Comparison of ENCODE assay signal across 20 cellular contexts in genomic region chr15:79030470-79030869, GRCh38.
DNase-seq lines count a peak whose midpoint lies in the region; ATAC-seq, FAIRE-seq and TF ChIP-seq lines count a peak whose summit lies in the region.
"Had no signal": no experiment of that assay in that cellular context is flagged by ENCODE, and none has a peak within 500 bp of the region (broad histone marks: within the 10 kb centered on the region; RNA-seq: fewer than 3 reads in every experiment).

No MANE protein-coding gene starts in this region.

- no peak overlapping the region for H2BK5ac ChIP-seq in H1 (ENCODE audit: low read depth, low read length)

- H4K20me1 ChIP-seq in GM23338 (replicated peaks; ENCODE audit: insufficient read depth) (no peaks in the 10 kb centered on the region), H1 (replicated peaks in 1 of 2; ENCODE audit: control insufficient read depth in 1 of 2, insufficient read depth in 2 of 2, low read length in 2 of 2) (peaks cover 0 to 1% of the 10 kb centered on the region in 2 experiments)
- H4K20me1 ChIP-seq: BLaER1 had no signal

- no peak overlapping the region for H3K4ac ChIP-seq in H1 (replicated peaks; ENCODE audit: insufficient read length, low read depth, low read length)

- H3K9me3 ChIP-seq in Panc1 (ENCODE audit: control insufficient read depth, insufficient read depth, low read depth, low read length) = no peaks in the 10 kb centered on the region
- no peaks in the 10 kb centered on the region for H3K9me3 ChIP-seq in H1 (ENCODE audit: insufficient read depth in 2 of 2, low read depth in 1 of 2, low read length in 1 of 2)
- H3K9me3 ChIP-seq: SJCRH30 had no signal

- H3K27me3 ChIP-seq in GM23338 (ENCODE audit: insufficient read depth) (no peaks in the 10 kb centered on the region), Panc1 (ENCODE audit: control insufficient read depth, insufficient read depth, low read length) (no peaks in the 10 kb centered on the region), H1 (replicated peaks in 1 of 4; ENCODE audit: control insufficient read depth in 3 of 4, extremely low read depth in 1 of 4, insufficient read depth in 3 of 4, low read length in 3 of 4) (no peaks in the 10 kb centered on the region)
- H3K27me3 ChIP-seq: BLaER1, SJCRH30 had no signal

- no peaks in the 10 kb centered on the region for H3K9me2 ChIP-seq in GM23338 (ENCODE audit: insufficient read depth)

- in situ Hi-C loops in Panc1 (cut with HindIII; ENCODE audit: low pct_unique_long_range_greater_than_20kb, low sequenced_read_pairs) = no loop called here

- H3K4me3 Mint-ChIP-seq in GM23338 = no peak overlapping the region

- no TSS peak for BruUV-seq in Panc1 (replicated peaks; lab: Mats Ljungman, UMichigan)

- no peaks in the 10 kb centered on the region; the same call in 2 of the 3 replicates for H3K36me3 Mint-ChIP-seq in GM23338 (ENCODE audit: low read depth)

- H2BK120ac ChIP-seq in H1 (replicated peaks; ENCODE audit: low read depth, low read length) = no peak overlapping the region

- H2BK20ac ChIP-seq in H1 (ENCODE audit: low read length) = no peak overlapping the region

- H3K23ac ChIP-seq in H1 (ENCODE audit: insufficient read length) = no peak overlapping the region

- intact Hi-C loops in Panc1 (cut with micrococcal nuclease; ENCODE audit: unreplicated experiment) = no loop called here

- no peak overlapping the region for H3K9ac ChIP-seq in H1 (replicated peaks in 1 of 4; ENCODE audit: extremely low read depth in 1 of 4, low read depth in 3 of 4, low read length in 3 of 4)
- H3K9ac ChIP-seq: BLaER1 had no signal

- H2BK12ac ChIP-seq in H1 (ENCODE audit: low read depth, low read length) = no peak overlapping the region

- H3K27me3 Mint-ChIP-seq in GM23338 (ENCODE audit: insufficient read depth, low read depth, poor library complexity) = peaks cover 8% of the 10 kb centered on the region

- TF ChIP-seq CTCF in GM23338 (conservative IDR thresholded peaks at IDR 0.05; ENCODE audit: low read depth in 2 of 2) = peak; percentile 44 to 45
- TF ChIP-seq CTCF in Panc1 (IDR thresholded peaks at IDR 0.05) = peak; percentile 35
- peak; percentile 30 to 44 (median 34); a peak in 3 of 4 replicates for TF ChIP-seq CTCF in H1 (IDR thresholded peaks at IDR 0.05; ENCODE audit: control extremely low read depth in 1 of 3, insufficient read depth in 1 of 3, low read depth in 1 of 3, low read length in 3 of 3)
- TF ChIP-seq CTCF in retinal pigment epithelial cell (conservative IDR thresholded peaks at IDR 0.05; ENCODE audit: low read depth, low read length) = peak; percentile 19

- POLR2A ChIA-PET in Panc1 (lab: Charles Lee) = no interaction called here
- POLR2A ChIA-PET in H1 (lab: Charles Lee; ENCODE audit: partially characterized antibody) = no interaction called here

- no peak overlapping the region for H3K56ac ChIP-seq in H1 (replicated peaks; ENCODE audit: insufficient read length, low read depth, low read length)

- H4K8ac ChIP-seq in H1 (ENCODE audit: extremely low read depth, insufficient read depth, low read length) = no peak overlapping the region

- peaks cover 12% of the 10 kb centered on the region; the same call in 2 of the 3 replicates for H3K4me1 Mint-ChIP-seq in GM23338

- no peak overlapping the region for H3K14ac ChIP-seq in H1 (ENCODE audit: insufficient read length)

- CTCF ChIA-PET in Panc1 (lab: Charles Lee) = interaction anchor here (2.0 kb wide), 1 partner anchor 154 kb away, joined by 13 read pairs; no protein-coding TSS in a partner anchor
- CTCF ChIA-PET in H1 (lab: Charles Lee; ENCODE audit: partially characterized antibody) = interaction anchor here (0.6 to 15.0 kb wide), 24 partner anchors 15 to 1061 kb away, joined by 3 to 352 read pairs (median 16); partner anchors contain the start of gene RASGRF1

- DNase-seq in GM23338 (ENCODE audit: low spot score) (peak; percentile 34), Panc1 (ENCODE audit: low read depth, low spot score) (no peak), H1 (ENCODE audit: low read depth in 1 of 2, low spot score in 2 of 2) (no peak), retinal pigment epithelial cell (ENCODE audit: low read depth) (no peak), H54 (ENCODE audit: insufficient read length, low spot score) (no peak), epidermal melanocyte (ENCODE audit: insufficient read length, low spot score) (no peak)
- no peak for DNase-seq in stimulated activated naive CD8-positive, alpha-beta T cell treated with anti-CD3 and anti-CD28 coated beads, Interleukin-15, Interleukin-2, amounts not matched to agents 100 U/mL and 50 U/mL, for 24 hours
- DNase-seq: DMS 273 treated with DMSO at 0.1 percent for 48 hours, EL, MM.1S, NCI-H1105 treated with DMSO at 0.1 percent for 48 hours, NCI-H187, NCI-H2171, NCI-H446 treated with DMSO at 0.1 percent for 48 hours, NCI-H774, RPMI8226, SJCRH30, SW 1271 had no signal

- H3K4me3 ChIP-seq in GM23338 (no peak overlapping the region), Panc1 (ENCODE audit: low read depth in 2 of 2, low read length in 2 of 2) (no peak overlapping the region), H1 (ENCODE audit: extremely low read depth in 1 of 4, insufficient read depth in 2 of 4, low read depth in 3 of 4, low read length in 4 of 4) (no peak overlapping the region), retinal pigment epithelial cell (ENCODE audit: low read length) (no peak overlapping the region)
- H3K4me3 ChIP-seq: BLaER1, SJCRH30 had no signal

- TF ChIP-seq RAD21 in H1 (IDR thresholded peaks at IDR 0.05 in 1 of 2, conservative IDR thresholded peaks at IDR 0.05 in 1 of 2; ENCODE audit: low read depth in 2 of 2, low read length in 2 of 2) = peak; percentile 24 to 42; a peak in 3 of 4 replicates

- H3K18ac ChIP-seq in H1 (ENCODE audit: extremely low read depth, low read length) = no peak overlapping the region

- H3K79me1 ChIP-seq in H1 (ENCODE audit: low read depth, low read length) = no peaks in the 10 kb centered on the region

- H3K79me2 ChIP-seq in GM23338 (replicated peaks; ENCODE audit: insufficient read depth) (no peaks in the 10 kb centered on the region), H1 (ENCODE audit: control insufficient read depth in 1 of 2, insufficient read depth in 2 of 2, low read length in 2 of 2) (no peaks in the 10 kb centered on the region)

- WGBS in H1 (ENCODE audit: extremely low coverage in 1 of 2, insufficient coverage in 1 of 2, insufficient read length in 1 of 2, insufficient replicate concordance in 2 of 2, low coverage in 1 of 2, low lambda C conversion rate in 2 of 2, missing lambda C conversion rate in 1 of 2), 2 experiments = 87% methylated on average over 4 of the region's 4 CpGs; no CpG with 5 or more reads in 1 of the 2 experiments

- H3K9me3 Mint-ChIP-seq in GM23338 = no peaks in the 10 kb centered on the region; the same call in 2 of the 3 replicates

- no peak overlapping the region for H4K5ac ChIP-seq in H1 (ENCODE audit: insufficient read length, low read depth, low read length)

- H3K4me1 ChIP-seq in GM23338 (ENCODE audit: insufficient read depth) (no peaks in the 10 kb centered on the region), Panc1 (ENCODE audit: control insufficient read depth, insufficient read depth, low read length) (no peaks in the 10 kb centered on the region), H1 (replicated peaks in 1 of 4; ENCODE audit: control insufficient read depth in 3 of 4, insufficient read depth in 4 of 4, low read length in 3 of 4) (peaks cover 0 to 5% (median 1%) of the 10 kb centered on the region in 4 experiments)
- H3K4me1 ChIP-seq: SJCRH30 had no signal

- no peaks in the 10 kb centered on the region for H3F3A ChIP-seq in GM23338 (replicated peaks; ENCODE audit: low read depth)

- H3K4me2 ChIP-seq in GM23338 (no peak overlapping the region), H1 (ENCODE audit: insufficient read depth in 1 of 2, low read depth in 2 of 2, low read length in 2 of 2) (no peak overlapping the region)
- H3K4me2 ChIP-seq: BLaER1 had no signal

- no peaks in the 10 kb centered on the region for H3K23me2 ChIP-seq in H1 (ENCODE audit: low read depth, low read length)

- H3K27ac ChIP-seq in GM23338 (ENCODE audit: low read depth) (no peak overlapping the region), Panc1 (ENCODE audit: low read length) (no peak overlapping the region), H1 (ENCODE audit: low read depth, low read length) (no peak overlapping the region)
- H3K27ac ChIP-seq: BLaER1, SJCRH30 had no signal

- no peak overlapping the region for H3K27ac Mint-ChIP-seq in GM23338

- ATAC-seq in GM23338 = no peak
- ATAC-seq in Panc1 = no peak
- no peak for ATAC-seq in stimulated activated naive CD8-positive, alpha-beta T cell treated with anti-CD3 and anti-CD28 coated beads, Interleukin-15, Interleukin-2, amounts not matched to agents 100 U/mL and 50 U/mL, for 24 hours

- TF ChIP-seq EP300 in H1 (IDR thresholded peaks at IDR 0.05; ENCODE audit: borderline replicate concordance in 1 of 2, low read depth in 2 of 2, low read length in 2 of 2) = no peak

- H2AFZ ChIP-seq in GM23338 (no peak overlapping the region), H1 (ENCODE audit: low read length) (no peak overlapping the region)

- H4K91ac ChIP-seq in H1 (replicated peaks; ENCODE audit: insufficient read length, low read length) = no peak overlapping the region

- H2BK15ac ChIP-seq in H1 (ENCODE audit: low read length) = no peak overlapping the region

- no peak overlapping the region for H2AK5ac ChIP-seq in H1 (ENCODE audit: low read depth, low read length)

- TF ChIP-seq POLR2A in H1 (IDR thresholded peaks at IDR 0.05; ENCODE audit: control extremely low read depth in 1 of 2, low read depth in 2 of 2, low read length in 2 of 2) (no peak), H54 (IDR thresholded peaks at IDR 0.05; ENCODE audit: low read depth, low read length) (no peak)

- no peaks in the 10 kb centered on the region for H3K36me3 ChIP-seq in GM23338 (ENCODE audit: insufficient read depth)
- no peaks in the 10 kb centered on the region for H3K36me3 ChIP-seq in Panc1 (ENCODE audit: control insufficient read depth, insufficient read depth, low read length)
- H3K36me3 ChIP-seq in H1 (ENCODE audit: control insufficient read depth in 2 of 4, insufficient read depth in 4 of 4, low read length in 3 of 4) = no peaks in the 10 kb centered on the region
- H3K36me3 ChIP-seq: BLaER1, SJCRH30 had no signal

- no peak for FAIRE-seq in H1 (lab: Jason Lieb, UNC)
- no peak for FAIRE-seq in H54 (lab: Jason Lieb, UNC)
- FAIRE-seq: GM18507 had no signal

TF ChIP-seq in H1, 55 proteins besides CTCF, POLR2A, EP300 and RAD21 (continues in another document):
- TF ChIP-seq SIX5 (IDR thresholded peaks at IDR 0.05; ENCODE audit: low read depth, low read length) = no peak
- no peak for TF ChIP-seq ATF2 (IDR thresholded peaks at IDR 0.05; ENCODE audit: low read length)
